8 cellular contexts compared by ENCODE assay signal in genomic region chr15:67063689-67064606, GRCh38. TPM values are rescaled to one million over a fixed set of nuclear protein-coding genes. Genes with fewer than 3 reads are reported as not detected.
DNase-seq lines count a peak whose midpoint lies in the region; TF ChIP-seq lines count a peak whose summit lies in the region.

No MANE protein-coding gene starts in this region.

- H3K27ac ChIP-seq in breast epithelium (peak overlapping the region in 1 of 2 donors; percentile 86), thyroid gland (peak overlapping the region; percentile 91 to 94 (median 92)), osteoblast (ENCODE audit: low read depth, low read length) (no peak overlapping the region)

- no peaks in the 10 kb centered on the region for H3K4me1 ChIP-seq in breast epithelium
- peaks cover 24 to 29% of the 10 kb centered on the region in 2 donors for H3K4me1 ChIP-seq in thyroid gland
- H3K4me1 ChIP-seq in osteoblast (ENCODE audit: insufficient read depth, low read length): peaks cover 16% of the 10 kb centered on the region

- CTCF ChIA-PET in MCF 10A (lab: Yijun Ruan, JAX): interaction anchor here (1.1 to 1.6 kb wide), 2 partner anchors 14 to 32 kb away, joined by 4 to 10 read pairs; no protein-coding TSS in a partner anchor

- no peak overlapping the region for H3K27ac Mint-ChIP-seq in MCF 10A (ENCODE audit: low read depth, unreplicated experiment)
- H3K27ac Mint-ChIP-seq in activated naive CD8-positive, alpha-beta T cell treated with anti-CD3 and anti-CD28 coated beads for 36 hours: no peak overlapping the region

- no peaks in the 10 kb centered on the region for H3K9me3 Mint-ChIP-seq in MCF 10A (ENCODE audit: unreplicated experiment)
- no peaks in the 10 kb centered on the region for H3K9me3 Mint-ChIP-seq in activated naive CD8-positive, alpha-beta T cell treated with anti-CD3 and anti-CD28 coated beads for 36 hours

- no peak overlapping the region for H2AFZ ChIP-seq in osteoblast (ENCODE audit: low read length)

- H3K9me3 ChIP-seq in breast epithelium: no peaks in the 10 kb centered on the region
- no peaks in the 10 kb centered on the region for H3K9me3 ChIP-seq in thyroid gland
- no peaks in the 10 kb centered on the region for H3K9me3 ChIP-seq in osteoblast (ENCODE audit: low read depth, low read length)

- DNase-seq in MCF 10A (ENCODE audit: unreplicated experiment): no peak
- DNase-seq in breast epithelium (ENCODE audit: low spot score in 2 of 2): no peak
- no peak for DNase-seq in activated naive CD8-positive, alpha-beta T cell treated with anti-CD3 and anti-CD28 coated beads for 36 hours
- peak; percentile 91 for DNase-seq in left kidney (ENCODE audit: low read depth, low spot score)
- DNase-seq in thyroid gland: peak; percentile 70 to 77
- DNase-seq in osteoblast (ENCODE audit: insufficient read length, low spot score, missing footprints): no peak
- no peak for DNase-seq in activated effector memory CD4-positive, alpha-beta T cell treated with anti-CD3 and anti-CD28 coated beads, Interleukin-2, amount 50 U/mL, for 16 hours
- no peak for DNase-seq in NCI-H1417 treated with DMSO at 0.1 percent for 48 hours (lab: John Stamatoyannopoulos, UW)

- H3K4me1 Mint-ChIP-seq in MCF 10A (ENCODE audit: insufficient read depth, unreplicated experiment): peaks cover 20% of the 10 kb centered on the region
- peaks cover 25% of the 10 kb centered on the region for H3K4me1 Mint-ChIP-seq in activated naive CD8-positive, alpha-beta T cell treated with anti-CD3 and anti-CD28 coated beads for 36 hours

- no peaks in the 10 kb centered on the region for H3K27me3 Mint-ChIP-seq in MCF 10A (ENCODE audit: insufficient read depth, unreplicated experiment)
- peaks cover 18% of the 10 kb centered on the region for H3K27me3 Mint-ChIP-seq in activated naive CD8-positive, alpha-beta T cell treated with anti-CD3 and anti-CD28 coated beads for 36 hours

- peaks cover 30% of the 10 kb centered on the region for H3K79me2 ChIP-seq in osteoblast (ENCODE audit: insufficient read depth, low read length)

- no peak overlapping the region for H3K4me2 ChIP-seq in osteoblast (ENCODE audit: insufficient read depth, low read length)

- peaks cover 23% of the 10 kb centered on the region for H4K20me1 ChIP-seq in osteoblast (ENCODE audit: insufficient read depth, low read length)

- H3K36me3 Mint-ChIP-seq in MCF 10A (ENCODE audit: insufficient read depth, unreplicated experiment): peaks cover 6% of the 10 kb centered on the region
- H3K36me3 Mint-ChIP-seq in activated naive CD8-positive, alpha-beta T cell treated with anti-CD3 and anti-CD28 coated beads for 36 hours: peaks cover 4% of the 10 kb centered on the region

- no peak for TF ChIP-seq CTCF in MCF 10A (IDR thresholded peaks at IDR 0.05; ENCODE audit: unreplicated experiment)
- TF ChIP-seq CTCF in breast epithelium (IDR thresholded peaks at IDR 0.05): no peak
- no peak for TF ChIP-seq CTCF in thyroid gland (IDR thresholded peaks at IDR 0.05)
- TF ChIP-seq CTCF in osteoblast (IDR thresholded peaks at IDR 0.05; ENCODE audit: extremely low read depth, low read depth, low read length): no peak

- H3K4me3 Mint-ChIP-seq in MCF 10A (ENCODE audit: unreplicated experiment): peak overlapping the region; percentile 10
- H3K4me3 Mint-ChIP-seq in activated naive CD8-positive, alpha-beta T cell treated with anti-CD3 and anti-CD28 coated beads for 36 hours: peak overlapping the region; percentile 13

- H3K36me3 ChIP-seq in breast epithelium (no peaks in the 10 kb centered on the region), thyroid gland (no peaks in the 10 kb centered on the region), osteoblast (ENCODE audit: insufficient read depth, low read length) (peaks cover 11% of the 10 kb centered on the region)

- POLR2A ChIA-PET in MCF 10A (lab: Yijun Ruan, JAX): interaction anchor here (0.7 to 6.9 kb wide), 3 partner anchors 16 to 559 kb away, joined by 3 to 62 read pairs (median 4); partner anchors contain the start of gene ZWILCH

- no peaks in the 10 kb centered on the region for H3K27me3 ChIP-seq in breast epithelium
- no peaks in the 10 kb centered on the region for H3K27me3 ChIP-seq in thyroid gland
- no peaks in the 10 kb centered on the region for H3K27me3 ChIP-seq in osteoblast (ENCODE audit: insufficient read depth, low read length)

- H3K4me3 ChIP-seq in breast epithelium: peak overlapping the region in 1 of 3 donors; percentile 19
- H3K4me3 ChIP-seq in thyroid gland (replicated peaks in 1 of 3): no peak overlapping the region
- H3K4me3 ChIP-seq in osteoblast (ENCODE audit: insufficient read depth, low read length): no peak overlapping the region

- no peak for TF ChIP-seq POLR2A in breast epithelium (IDR thresholded peaks at IDR 0.05)
- peak in 1 of 2 donors; percentile 53 for TF ChIP-seq POLR2A in thyroid gland (IDR thresholded peaks at IDR 0.05)

- BruUV-seq in MCF 10A (replicated peaks; lab: Mats Ljungman, UMichigan): no TSS peak

- 62 to 72% methylated on average over 33 of the region's 33 CpGs for WGBS in thyroid gland, 2 donors

- intact Hi-C loops in MCF 10A (cut with micrococcal nuclease) (loop anchor here (10.0 kb wide), 1 partner anchor 771 kb away; no protein-coding TSS in a partner anchor), breast epithelium (cut with DNase I; ENCODE audit: low total_unique reads) (no loop called here), thyroid gland (cut with DNase I) (loop anchor here (10.0 kb wide), 1 partner anchor 191 kb away; the partner anchor contains the start of genes AAGAB and IQCH)

RNA-seq across cellular contexts. Expression of gene SMAD3, which starts 1.5 kb away (rescaled TPM):
- 19.9 and 26.1 TPM in 2 replicates for total RNA-seq in MCF 10A (2022)
- total RNA-seq in breast epithelium: 10 to 100 TPM; 22.5 to 44.6 (median 33.4) TPM
- total RNA-seq in activated naive CD8-positive, alpha-beta T cell treated with anti-CD3 and anti-CD28 coated beads for 36 hours: 10 to 100 TPM; 15.7 to 16.4 TPM
- 10 to 100 TPM; 33.6 to 66.5 (median 47.3) TPM for total RNA-seq in thyroid gland
- total RNA-seq in osteoblast: 41.8 and 60.1 TPM in 2 replicates

Comparison
In these comparisons a context has a peak if more than half of its experiments do, and no peak if none do; other contexts are left out.
1. DNase-seq: peak in left kidney (single experiment) and thyroid gland (2 of 2); none in MCF 10A (single experiment), breast epithelium (0 of 2), activated naive CD8-positive, alpha-beta T cell treated with anti-CD3 and anti-CD28 coated beads for 36 hours (single experiment), osteoblast (single experiment), activated effector memory CD4-positive, alpha-beta T cell treated with anti-CD3 and anti-CD28 coated beads, Interleukin-2, amount 50 U/mL, for 16 hours (single experiment) and NCI-H1417 treated with DMSO at 0.1 percent for 48 hours (single experiment).